ENCODE assay signal across 11 cellular contexts in genomic region chr15:77027697-77028450, GRCh38. TPM values are rescaled to one million over a fixed set of nuclear protein-coding genes. Genes with fewer than 3 reads are reported as not detected.
DNase-seq lines count a peak whose midpoint lies in the region; ATAC-seq and TF ChIP-seq lines count a peak whose summit lies in the region.
"Had no signal": no experiment of that assay in that cellular context is flagged by ENCODE, and none has a peak within 500 bp of the region (broad histone marks: within the 10 kb centered on the region; RNA-seq: fewer than 3 reads in every experiment).

No MANE protein-coding gene starts in this region.

- POLR2A ChIA-PET in activated CD4-positive, alpha-beta T cell treated with anti-CD3 and anti-CD28 coated beads for 36 hours (lab: Charles Lee): interaction anchor here (0.7 kb wide), 1 partner anchor 96 kb away, joined by 3 read pairs; the partner anchor contains the start of gene RCN2

- CTCF ChIA-PET in activated CD4-positive, alpha-beta T cell treated with anti-CD3 and anti-CD28 coated beads for 36 hours (lab: Charles Lee): no interaction called here

- no peaks in the 10 kb centered on the region for H3K9me3 ChIP-seq in left lung

- H3K4me1 Mint-ChIP-seq in activated CD4-positive, alpha-beta T cell treated with anti-CD3 and anti-CD28 coated beads for 36 hours: peaks cover 14% of the 10 kb centered on the region
- H3K4me1 Mint-ChIP-seq in dendritic cell treated with granulocyte-macrophage colony-stimulating factor and Interleukin-4, amounts not matched to agents 40 ng/mL and 50 ng/mL, for 4 days (ENCODE audit: low read depth): peaks cover 44% of the 10 kb centered on the region

- TF ChIP-seq CTCF in left lung (IDR thresholded peaks at IDR 0.05): no peak

- H3K4me3 ChIP-seq in left lung: no peak overlapping the region

- peaks cover 35% of the 10 kb centered on the region for H3K36me3 Mint-ChIP-seq in activated CD4-positive, alpha-beta T cell treated with anti-CD3 and anti-CD28 coated beads for 36 hours (ENCODE audit: low read depth)
- peaks cover 100% of the 10 kb centered on the region for H3K36me3 Mint-ChIP-seq in dendritic cell treated with granulocyte-macrophage colony-stimulating factor and Interleukin-4, amounts not matched to agents 40 ng/mL and 50 ng/mL, for 4 days (ENCODE audit: low read depth)

- no peak overlapping the region for H3K4me3 Mint-ChIP-seq in activated CD4-positive, alpha-beta T cell treated with anti-CD3 and anti-CD28 coated beads for 36 hours
- H3K4me3 Mint-ChIP-seq in dendritic cell treated with granulocyte-macrophage colony-stimulating factor and Interleukin-4, amounts not matched to agents 40 ng/mL and 50 ng/mL, for 4 days: no peak overlapping the region
- H3K4me3 Mint-ChIP-seq: naive B cell had no signal

- H3K4me1 ChIP-seq in left lung: peaks cover 0 to 12% of the 10 kb centered on the region in 2 donors

- no peak overlapping the region for H3K27ac Mint-ChIP-seq in activated CD4-positive, alpha-beta T cell treated with anti-CD3 and anti-CD28 coated beads for 36 hours
- peak overlapping the region; percentile 49 for H3K27ac Mint-ChIP-seq in dendritic cell treated with granulocyte-macrophage colony-stimulating factor and Interleukin-4, amounts not matched to agents 40 ng/mL and 50 ng/mL, for 4 days

- no peak for ATAC-seq in activated CD4-positive, alpha-beta T cell treated with anti-CD3 and anti-CD28 coated beads for 36 hours
- ATAC-seq in left lung: peak; percentile 49
- no peak for ATAC-seq in stimulated activated naive CD8-positive, alpha-beta T cell treated with anti-CD3 and anti-CD28 coated beads, Interleukin-15, Interleukin-2, amounts not matched to agents 100 U/mL and 50 U/mL, for 24 hours
- no peak for ATAC-seq in GM18907 (IDR thresholded peaks at IDR 0.05; ENCODE audit: unreplicated experiment)
- ATAC-seq in HG03571 (IDR thresholded peaks at IDR 0.05; ENCODE audit: unreplicated experiment): no peak

- no peak overlapping the region for H3K27ac ChIP-seq in left lung
- H3K27ac ChIP-seq: KMS-11 had no signal

- H3K36me3 ChIP-seq in left lung: peaks cover 0 to 84% of the 10 kb centered on the region in 2 donors

- no peaks in the 10 kb centered on the region for H3K27me3 Mint-ChIP-seq in activated CD4-positive, alpha-beta T cell treated with anti-CD3 and anti-CD28 coated beads for 36 hours
- no peaks in the 10 kb centered on the region for H3K27me3 Mint-ChIP-seq in dendritic cell treated with granulocyte-macrophage colony-stimulating factor and Interleukin-4, amounts not matched to agents 40 ng/mL and 50 ng/mL, for 4 days
- H3K27me3 Mint-ChIP-seq: naive B cell had no signal

- H3K27me3 ChIP-seq in left lung: peaks cover 0 to 14% of the 10 kb centered on the region in 2 donors

- no peaks in the 10 kb centered on the region for H3K9me3 Mint-ChIP-seq in activated CD4-positive, alpha-beta T cell treated with anti-CD3 and anti-CD28 coated beads for 36 hours (ENCODE audit: low read depth)
- H3K9me3 Mint-ChIP-seq in dendritic cell treated with granulocyte-macrophage colony-stimulating factor and Interleukin-4, amounts not matched to agents 40 ng/mL and 50 ng/mL, for 4 days: no peaks in the 10 kb centered on the region
- H3K9me3 Mint-ChIP-seq: naive B cell had no signal

- intact Hi-C loops in activated CD4-positive, alpha-beta T cell treated with anti-CD3 and anti-CD28 coated beads for 36 hours (cut with DNase I, micrococcal nuclease): no loop called here
- intact Hi-C loops in dendritic cell treated with granulocyte-macrophage colony-stimulating factor and Interleukin-4, amounts not matched to agents 40 ng/mL and 50 ng/mL, for 4 days (cut with micrococcal nuclease): no loop called here
- intact Hi-C loops in left lung (cut with DNase I): no loop called here

- peak; percentile 4 for DNase-seq in activated CD4-positive, alpha-beta T cell treated with anti-CD3 and anti-CD28 coated beads for 36 hours
- no peak for DNase-seq in activated CD4-positive, alpha-beta T cell treated with anti-CD3 and anti-CD28 coated beads, Interleukin-2, amount 50 U/mL, for 1 hour
- peak; percentile 23 to 73 for DNase-seq in left lung
- DNase-seq in stimulated activated naive CD8-positive, alpha-beta T cell treated with anti-CD3 and anti-CD28 coated beads, Interleukin-15, Interleukin-2, amounts not matched to agents 100 U/mL and 50 U/mL, for 24 hours: peak; percentile 2
- no peak for DNase-seq in pons (ENCODE audit: low spot score)
- DNase-seq: ACHN, naive B cell had no signal

RNA-seq across cellular contexts. Expression of gene PSTPIP1, which starts 32.9 kb away (rescaled TPM):
- 100 to 1,000 TPM; 100 to 125 TPM for total RNA-seq in activated CD4-positive, alpha-beta T cell treated with anti-CD3 and anti-CD28 coated beads for 36 hours
- total RNA-seq in left lung: 10 to 100 TPM in 1 of 2 donors, 1 to 10 TPM in 1; 9.1 to 52.9 TPM

RNA-seq across cellular contexts. Expression of gene TSPAN3, which starts 43.0 kb away (rescaled TPM):
- 10 to 100 TPM; 26.2 to 28.4 TPM for total RNA-seq in activated CD4-positive, alpha-beta T cell treated with anti-CD3 and anti-CD28 coated beads for 36 hours
- 100 to 1,000 TPM; 385 to 645 TPM for total RNA-seq in left lung

Comparison
In these comparisons a context has a peak if more than half of its experiments do, and no peak if none do; other contexts are left out.
1. DNase-seq: peak in activated CD4-positive, alpha-beta T cell treated with anti-CD3 and anti-CD28 coated beads for 36 hours (single experiment), left lung (2 of 2) and stimulated activated naive CD8-positive, alpha-beta T cell treated with anti-CD3 and anti-CD28 coated beads, Interleukin-15, Interleukin-2, amounts not matched to agents 100 U/mL and 50 U/mL, for 24 hours (single experiment); none in activated CD4-positive, alpha-beta T cell treated with anti-CD3 and anti-CD28 coated beads, Interleukin-2, amount 50 U/mL, for 1 hour (single experiment) and pons (single experiment).
2. RNA of gene TSPAN3, which starts 43.0 kb away (total RNA-seq): 385 to 645 TPM in left lung; 26.2 to 28.4 TPM in activated CD4-positive, alpha-beta T cell treated with anti-CD3 and anti-CD28 coated beads for 36 hours; every median in the first group is over 10 times any median in the second.